ENCODE assay signal across 9 cellular contexts in genomic region chr1:9289724-9290493, GRCh38. TPM values are rescaled to one million over a fixed set of nuclear protein-coding genes. Genes with fewer than 3 reads are reported as not detected.
DNase-seq lines count a peak whose midpoint lies in the region; ATAC-seq, FAIRE-seq and TF ChIP-seq lines count a peak whose summit lies in the region.
"Had no signal": no experiment of that assay in that cellular context is flagged by ENCODE, and none has a peak within 500 bp of the region (broad histone marks: within the 10 kb centered on the region; RNA-seq: fewer than 3 reads in every experiment).

No MANE protein-coding gene starts in this region.

- TF ChIP-seq CTCF in bronchial epithelial cell (IDR thresholded peaks at IDR 0.05; ENCODE audit: insufficient read depth, low read length, severe bottlenecking) (no peak), mucosa of descending colon (IDR thresholded peaks at IDR 0.05) (no peak)

- intact Hi-C loops in mucosa of descending colon (cut with DNase I, micrococcal nuclease) = loop anchor here (10.0 kb wide), 4 partner anchors 75 to 195 kb away; no protein-coding TSS in a partner anchor

- no peak for FAIRE-seq in bronchial epithelial cell (lab: Jason Lieb, UNC)

- in situ Hi-C loops in ACHN (cut with HindIII; ENCODE audit: low pct_ligation_motif_present, low pct_unique_long_range_greater_than_20kb, low sequenced_read_pairs) = no loop called here

- H3K36me3 ChIP-seq in MG63 (no peaks in the 10 kb centered on the region), bronchial epithelial cell (ENCODE audit: control insufficient read depth, insufficient read depth, low read length) (no peaks in the 10 kb centered on the region), mucosa of descending colon (ENCODE audit: low read depth) (no peaks in the 10 kb centered on the region)

- H3K9me3 ChIP-seq in MG63 = peaks cover 15% of the 10 kb centered on the region
- peaks cover 14% of the 10 kb centered on the region for H3K9me3 ChIP-seq in mucosa of descending colon

- peak; percentile 33 for DNase-seq in ACHN
- peak; percentile 87 for DNase-seq in MG63
- DNase-seq in bronchial epithelial cell (ENCODE audit: low read depth) = peak; percentile 90
- peak in 2 of 3 donors; percentile 35 to 59 for DNase-seq in mucosa of descending colon
- DNase-seq in NCI-H510A treated with DMSO at 0.1 percent for 48 hours (lab: John Stamatoyannopoulos, UW) = no peak
- no peak for DNase-seq in activated gamma-delta T cell (lab: John Stamatoyannopoulos, UW)
- no peak for DNase-seq in effector CD4-positive, alpha-beta T cell
- DNase-seq: NCI-H146 had no signal

- H3K27me3 ChIP-seq in MG63 (no peaks in the 10 kb centered on the region), bronchial epithelial cell (ENCODE audit: control insufficient read depth, insufficient read depth, low read length) (no peaks in the 10 kb centered on the region)

- peaks cover 16% of the 10 kb centered on the region for H3K4me1 ChIP-seq in mucosa of descending colon (ENCODE audit: low read depth)

- no peak overlapping the region for H3K4me3 ChIP-seq in MG63
- no peak overlapping the region for H3K4me3 ChIP-seq in bronchial epithelial cell (ENCODE audit: low read depth, low read length)
- H3K4me3 ChIP-seq in mucosa of descending colon = no peak overlapping the region

- ATAC-seq in mucosa of descending colon (no peak), GM18868 (IDR thresholded peaks at IDR 0.05; ENCODE audit: unreplicated experiment) (no peak)

RNA-seq across cellular contexts. Expression of gene SPSB1, which starts 2.8 kb away (rescaled TPM):
- total RNA-seq in MG63 (2014; rRNA removed; shearing (Covaris generic); ENCODE audit: low replicate concordance) = 6.4 and 11.4 TPM in 2 replicates
- total RNA-seq in bronchial epithelial cell = 17.6 and 28.9 TPM in 2 replicates
- total RNA-seq in mucosa of descending colon = 10 to 100 TPM; 22.1 to 35.5 (median 26.1) TPM

RNA-seq across cellular contexts. Expression of gene H6PD, which starts 55.3 kb away (rescaled TPM):
- total RNA-seq in MG63 (2014; rRNA removed; shearing (Covaris generic); ENCODE audit: low replicate concordance) = 14.1 and 16.7 TPM in 2 replicates
- total RNA-seq in bronchial epithelial cell (5.5 and 9.9 TPM in 2 replicates), mucosa of descending colon (10 to 100 TPM; 27.6 to 35.3 (median 31.9) TPM)

Comparison
In these comparisons a context has a peak if more than half of its experiments do, and no peak if none do; other contexts are left out.
1. DNase-seq: peak in ACHN (single experiment), MG63 (single experiment), bronchial epithelial cell (single experiment) and mucosa of descending colon (2 of 3); none in NCI-H510A treated with DMSO at 0.1 percent for 48 hours (single experiment), activated gamma-delta T cell (single experiment) and effector CD4-positive, alpha-beta T cell (single experiment).